ENCODE assay signal across 1 cellular context in the genomic region with DNA sequence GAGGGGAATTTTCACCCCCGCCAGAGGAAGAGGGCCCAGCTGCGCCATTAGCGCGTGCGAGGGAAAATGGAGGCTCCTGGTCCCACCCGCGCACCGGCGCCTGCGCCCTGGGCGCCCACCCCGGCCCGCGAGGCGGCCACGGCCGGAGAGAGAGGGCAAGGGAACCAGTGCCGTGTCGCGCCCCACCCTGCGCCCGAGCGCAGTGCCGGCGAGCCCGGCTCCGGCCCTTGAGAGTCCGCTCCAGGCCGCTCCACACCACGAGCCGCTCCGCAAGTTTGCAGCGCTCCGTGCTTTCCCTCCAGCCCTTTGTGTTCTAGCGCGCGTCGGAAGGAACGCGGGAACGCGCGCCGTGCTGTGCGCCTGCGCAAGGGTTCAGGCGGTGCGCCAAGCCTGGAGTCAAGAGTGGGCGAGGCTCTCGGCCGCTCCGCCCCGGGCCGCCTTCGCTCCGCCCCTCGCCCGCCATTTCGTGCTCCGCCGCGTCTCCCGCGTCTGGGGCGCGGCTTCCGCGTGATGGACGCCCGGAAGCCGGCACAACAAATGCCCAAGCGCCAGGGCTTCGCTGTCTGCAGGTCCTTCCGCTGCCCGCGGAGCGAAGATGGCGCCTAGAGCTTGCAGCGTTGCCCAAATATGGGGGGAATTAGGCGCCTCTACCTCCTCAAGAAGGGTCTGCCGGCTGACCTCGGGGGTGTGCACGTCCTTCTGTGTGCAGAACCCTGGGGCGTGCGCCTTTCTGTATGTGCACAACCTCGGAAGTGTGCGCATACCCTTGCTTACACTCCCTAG.
TF ChIP-seq lines count a peak whose summit lies in the region.

No MANE protein-coding gene starts in this region.

TF ChIP-seq in K562, 482 proteins besides CTCF, POLR2A, EP300 and RAD21 (continued from another document and continues in another):
- TF ChIP-seq, protein P1, sequence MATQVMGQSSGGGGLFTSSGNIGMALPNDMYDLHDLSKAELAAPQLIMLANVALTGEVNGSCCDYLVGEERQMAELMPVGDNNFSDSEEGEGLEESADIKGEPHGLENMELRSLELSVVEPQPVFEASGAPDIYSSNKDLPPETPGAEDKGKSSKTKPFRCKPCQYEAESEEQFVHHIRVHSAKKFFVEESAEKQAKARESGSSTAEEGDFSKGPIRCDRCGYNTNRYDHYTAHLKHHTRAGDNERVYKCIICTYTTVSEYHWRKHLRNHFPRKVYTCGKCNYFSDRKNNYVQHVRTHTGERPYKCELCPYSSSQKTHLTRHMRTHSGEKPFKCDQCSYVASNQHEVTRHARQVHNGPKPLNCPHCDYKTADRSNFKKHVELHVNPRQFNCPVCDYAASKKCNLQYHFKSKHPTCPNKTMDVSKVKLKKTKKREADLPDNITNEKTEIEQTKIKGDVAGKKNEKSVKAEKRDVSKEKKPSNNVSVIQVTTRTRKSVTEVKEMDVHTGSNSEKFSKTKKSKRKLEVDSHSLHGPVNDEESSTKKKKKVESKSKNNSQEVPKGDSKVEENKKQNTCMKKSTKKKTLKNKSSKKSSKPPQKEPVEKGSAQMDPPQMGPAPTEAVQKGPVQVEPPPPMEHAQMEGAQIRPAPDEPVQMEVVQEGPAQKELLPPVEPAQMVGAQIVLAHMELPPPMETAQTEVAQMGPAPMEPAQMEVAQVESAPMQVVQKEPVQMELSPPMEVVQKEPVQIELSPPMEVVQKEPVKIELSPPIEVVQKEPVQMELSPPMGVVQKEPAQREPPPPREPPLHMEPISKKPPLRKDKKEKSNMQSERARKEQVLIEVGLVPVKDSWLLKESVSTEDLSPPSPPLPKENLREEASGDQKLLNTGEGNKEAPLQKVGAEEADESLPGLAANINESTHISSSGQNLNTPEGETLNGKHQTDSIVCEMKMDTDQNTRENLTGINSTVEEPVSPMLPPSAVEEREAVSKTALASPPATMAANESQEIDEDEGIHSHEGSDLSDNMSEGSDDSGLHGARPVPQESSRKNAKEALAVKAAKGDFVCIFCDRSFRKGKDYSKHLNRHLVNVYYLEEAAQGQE (CRISPR knock-in tag; IDR thresholded peaks at IDR 0.05; ENCODE audit: low read depth), result no peak
- TF ChIP-seq, protein P2, sequence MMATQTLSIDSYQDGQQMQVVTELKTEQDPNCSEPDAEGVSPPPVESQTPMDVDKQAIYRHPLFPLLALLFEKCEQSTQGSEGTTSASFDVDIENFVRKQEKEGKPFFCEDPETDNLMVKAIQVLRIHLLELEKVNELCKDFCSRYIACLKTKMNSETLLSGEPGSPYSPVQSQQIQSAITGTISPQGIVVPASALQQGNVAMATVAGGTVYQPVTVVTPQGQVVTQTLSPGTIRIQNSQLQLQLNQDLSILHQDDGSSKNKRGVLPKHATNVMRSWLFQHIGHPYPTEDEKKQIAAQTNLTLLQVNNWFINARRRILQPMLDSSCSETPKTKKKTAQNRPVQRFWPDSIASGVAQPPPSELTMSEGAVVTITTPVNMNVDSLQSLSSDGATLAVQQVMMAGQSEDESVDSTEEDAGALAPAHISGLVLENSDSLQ (IDR thresholded peaks at IDR 0.05), result peak; percentile 68
- TF ChIP-seq, protein P3, sequence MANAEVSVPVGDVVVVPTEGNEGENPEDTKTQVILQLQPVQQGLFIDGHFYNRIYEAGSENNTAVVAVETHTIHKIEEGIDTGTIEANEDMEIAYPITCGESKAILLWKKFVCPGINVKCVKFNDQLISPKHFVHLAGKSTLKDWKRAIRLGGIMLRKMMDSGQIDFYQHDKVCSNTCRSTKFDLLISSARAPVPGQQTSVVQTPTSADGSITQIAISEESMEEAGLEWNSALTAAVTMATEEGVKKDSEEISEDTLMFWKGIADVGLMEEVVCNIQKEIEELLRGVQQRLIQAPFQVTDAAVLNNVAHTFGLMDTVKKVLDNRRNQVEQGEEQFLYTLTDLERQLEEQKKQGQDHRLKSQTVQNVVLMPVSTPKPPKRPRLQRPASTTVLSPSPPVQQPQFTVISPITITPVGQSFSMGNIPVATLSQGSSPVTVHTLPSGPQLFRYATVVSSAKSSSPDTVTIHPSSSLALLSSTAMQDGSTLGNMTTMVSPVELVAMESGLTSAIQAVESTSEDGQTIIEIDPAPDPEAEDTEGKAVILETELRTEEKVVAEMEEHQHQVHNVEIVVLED (CRISPR knock-in tag; IDR thresholded peaks at IDR 0.05), result no peak
- no peak for TF ChIP-seq DACH1 (IDR thresholded peaks at IDR 0.05; ENCODE audit: partially characterized antibody)
- TF ChIP-seq ASH1L (IDR thresholded peaks at IDR 0.05; ENCODE audit: borderline replicate concordance, low read depth, partially characterized antibody), result no peak
- TF ChIP-seq, protein P4, sequence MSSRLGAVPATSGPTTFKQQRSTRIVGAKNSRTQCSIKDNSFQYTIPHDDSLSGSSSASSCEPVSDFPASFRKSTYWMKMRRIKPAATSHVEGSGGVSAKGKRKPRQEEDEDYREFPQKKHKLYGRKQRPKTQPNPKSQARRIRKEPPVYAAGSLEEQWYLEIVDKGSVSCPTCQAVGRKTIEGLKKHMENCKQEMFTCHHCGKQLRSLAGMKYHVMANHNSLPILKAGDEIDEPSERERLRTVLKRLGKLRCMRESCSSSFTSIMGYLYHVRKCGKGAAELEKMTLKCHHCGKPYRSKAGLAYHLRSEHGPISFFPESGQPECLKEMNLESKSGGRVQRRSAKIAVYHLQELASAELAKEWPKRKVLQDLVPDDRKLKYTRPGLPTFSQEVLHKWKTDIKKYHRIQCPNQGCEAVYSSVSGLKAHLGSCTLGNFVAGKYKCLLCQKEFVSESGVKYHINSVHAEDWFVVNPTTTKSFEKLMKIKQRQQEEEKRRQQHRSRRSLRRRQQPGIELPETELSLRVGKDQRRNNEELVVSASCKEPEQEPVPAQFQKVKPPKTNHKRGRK (tag; IDR thresholded peaks at IDR 0.05), result no peak
- no peak for TF ChIP-seq ESRRB (CRISPR knock-in tag; IDR thresholded peaks at IDR 0.05; ENCODE audit: borderline replicate concordance)
- no peak for TF ChIP-seq RFX7 (CRISPR knock-in tag; IDR thresholded peaks at IDR 0.05)
- peak; percentile 70 for TF ChIP-seq MEIS2 (IDR thresholded peaks at IDR 0.05; ENCODE audit: partially characterized antibody)
- TF ChIP-seq, protein P5, sequence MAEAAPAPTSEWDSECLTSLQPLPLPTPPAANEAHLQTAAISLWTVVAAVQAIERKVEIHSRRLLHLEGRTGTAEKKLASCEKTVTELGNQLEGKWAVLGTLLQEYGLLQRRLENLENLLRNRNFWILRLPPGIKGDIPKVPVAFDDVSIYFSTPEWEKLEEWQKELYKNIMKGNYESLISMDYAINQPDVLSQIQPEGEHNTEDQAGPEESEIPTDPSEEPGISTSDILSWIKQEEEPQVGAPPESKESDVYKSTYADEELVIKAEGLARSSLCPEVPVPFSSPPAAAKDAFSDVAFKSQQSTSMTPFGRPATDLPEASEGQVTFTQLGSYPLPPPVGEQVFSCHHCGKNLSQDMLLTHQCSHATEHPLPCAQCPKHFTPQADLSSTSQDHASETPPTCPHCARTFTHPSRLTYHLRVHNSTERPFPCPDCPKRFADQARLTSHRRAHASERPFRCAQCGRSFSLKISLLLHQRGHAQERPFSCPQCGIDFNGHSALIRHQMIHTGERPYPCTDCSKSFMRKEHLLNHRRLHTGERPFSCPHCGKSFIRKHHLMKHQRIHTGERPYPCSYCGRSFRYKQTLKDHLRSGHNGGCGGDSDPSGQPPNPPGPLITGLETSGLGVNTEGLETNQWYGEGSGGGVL (CRISPR knock-in tag; IDR thresholded peaks at IDR 0.05), result no peak
- no peak for TF ChIP-seq PYGO2 (tag; IDR thresholded peaks at IDR 0.05)
- no peak for TF ChIP-seq ZNF766 (CRISPR knock-in tag; conservative IDR thresholded peaks at IDR 0.05)
- TF ChIP-seq, protein P6, sequence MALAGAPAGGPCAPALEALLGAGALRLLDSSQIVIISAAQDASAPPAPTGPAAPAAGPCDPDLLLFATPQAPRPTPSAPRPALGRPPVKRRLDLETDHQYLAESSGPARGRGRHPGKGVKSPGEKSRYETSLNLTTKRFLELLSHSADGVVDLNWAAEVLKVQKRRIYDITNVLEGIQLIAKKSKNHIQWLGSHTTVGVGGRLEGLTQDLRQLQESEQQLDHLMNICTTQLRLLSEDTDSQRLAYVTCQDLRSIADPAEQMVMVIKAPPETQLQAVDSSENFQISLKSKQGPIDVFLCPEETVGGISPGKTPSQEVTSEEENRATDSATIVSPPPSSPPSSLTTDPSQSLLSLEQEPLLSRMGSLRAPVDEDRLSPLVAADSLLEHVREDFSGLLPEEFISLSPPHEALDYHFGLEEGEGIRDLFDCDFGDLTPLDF (CRISPR knock-in tag; IDR thresholded peaks at IDR 0.05), result no peak; the same call in 1 of the 2 replicates
- no peak for TF ChIP-seq SNRNP70 (optimal IDR thresholded peaks at IDR 0.05; ENCODE audit: low read depth, low read length)
- TF ChIP-seq NFIX (CRISPR knock-in tag; IDR thresholded peaks at IDR 0.05; ENCODE audit: low read depth), result no peak
- TF ChIP-seq MCM7 (IDR thresholded peaks at IDR 0.05), result no peak
- TF ChIP-seq CBFA2T2 (conservative IDR thresholded peaks at IDR 0.05), result no peak
- no peak for TF ChIP-seq COPS2 (conservative IDR thresholded peaks at IDR 0.05)
- TF ChIP-seq, protein P7, sequence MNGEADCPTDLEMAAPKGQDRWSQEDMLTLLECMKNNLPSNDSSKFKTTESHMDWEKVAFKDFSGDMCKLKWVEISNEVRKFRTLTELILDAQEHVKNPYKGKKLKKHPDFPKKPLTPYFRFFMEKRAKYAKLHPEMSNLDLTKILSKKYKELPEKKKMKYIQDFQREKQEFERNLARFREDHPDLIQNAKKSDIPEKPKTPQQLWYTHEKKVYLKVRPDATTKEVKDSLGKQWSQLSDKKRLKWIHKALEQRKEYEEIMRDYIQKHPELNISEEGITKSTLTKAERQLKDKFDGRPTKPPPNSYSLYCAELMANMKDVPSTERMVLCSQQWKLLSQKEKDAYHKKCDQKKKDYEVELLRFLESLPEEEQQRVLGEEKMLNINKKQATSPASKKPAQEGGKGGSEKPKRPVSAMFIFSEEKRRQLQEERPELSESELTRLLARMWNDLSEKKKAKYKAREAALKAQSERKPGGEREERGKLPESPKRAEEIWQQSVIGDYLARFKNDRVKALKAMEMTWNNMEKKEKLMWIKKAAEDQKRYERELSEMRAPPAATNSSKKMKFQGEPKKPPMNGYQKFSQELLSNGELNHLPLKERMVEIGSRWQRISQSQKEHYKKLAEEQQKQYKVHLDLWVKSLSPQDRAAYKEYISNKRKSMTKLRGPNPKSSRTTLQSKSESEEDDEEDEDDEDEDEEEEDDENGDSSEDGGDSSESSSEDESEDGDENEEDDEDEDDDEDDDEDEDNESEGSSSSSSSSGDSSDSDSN (IDR thresholded peaks at IDR 0.05; ENCODE audit: borderline replicate concordance in 1 of 2, low read depth in 2 of 2, low read length in 2 of 2), result no peak; a peak in 1 of 4 replicates
- TF ChIP-seq CEBPB (tag; IDR thresholded peaks at IDR 0.05), result no peak
- no peak for TF ChIP-seq ZNF717 (CRISPR knock-in tag; IDR thresholded peaks at IDR 0.05)
- TF ChIP-seq, protein P8, sequence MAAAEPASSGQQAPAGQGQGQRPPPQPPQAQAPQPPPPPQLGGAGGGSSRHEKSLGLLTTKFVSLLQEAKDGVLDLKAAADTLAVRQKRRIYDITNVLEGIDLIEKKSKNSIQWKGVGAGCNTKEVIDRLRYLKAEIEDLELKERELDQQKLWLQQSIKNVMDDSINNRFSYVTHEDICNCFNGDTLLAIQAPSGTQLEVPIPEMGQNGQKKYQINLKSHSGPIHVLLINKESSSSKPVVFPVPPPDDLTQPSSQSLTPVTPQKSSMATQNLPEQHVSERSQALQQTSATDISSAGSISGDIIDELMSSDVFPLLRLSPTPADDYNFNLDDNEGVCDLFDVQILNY (CRISPR knock-in tag; IDR thresholded peaks at IDR 0.05), result no peak
- TF ChIP-seq, protein P9, sequence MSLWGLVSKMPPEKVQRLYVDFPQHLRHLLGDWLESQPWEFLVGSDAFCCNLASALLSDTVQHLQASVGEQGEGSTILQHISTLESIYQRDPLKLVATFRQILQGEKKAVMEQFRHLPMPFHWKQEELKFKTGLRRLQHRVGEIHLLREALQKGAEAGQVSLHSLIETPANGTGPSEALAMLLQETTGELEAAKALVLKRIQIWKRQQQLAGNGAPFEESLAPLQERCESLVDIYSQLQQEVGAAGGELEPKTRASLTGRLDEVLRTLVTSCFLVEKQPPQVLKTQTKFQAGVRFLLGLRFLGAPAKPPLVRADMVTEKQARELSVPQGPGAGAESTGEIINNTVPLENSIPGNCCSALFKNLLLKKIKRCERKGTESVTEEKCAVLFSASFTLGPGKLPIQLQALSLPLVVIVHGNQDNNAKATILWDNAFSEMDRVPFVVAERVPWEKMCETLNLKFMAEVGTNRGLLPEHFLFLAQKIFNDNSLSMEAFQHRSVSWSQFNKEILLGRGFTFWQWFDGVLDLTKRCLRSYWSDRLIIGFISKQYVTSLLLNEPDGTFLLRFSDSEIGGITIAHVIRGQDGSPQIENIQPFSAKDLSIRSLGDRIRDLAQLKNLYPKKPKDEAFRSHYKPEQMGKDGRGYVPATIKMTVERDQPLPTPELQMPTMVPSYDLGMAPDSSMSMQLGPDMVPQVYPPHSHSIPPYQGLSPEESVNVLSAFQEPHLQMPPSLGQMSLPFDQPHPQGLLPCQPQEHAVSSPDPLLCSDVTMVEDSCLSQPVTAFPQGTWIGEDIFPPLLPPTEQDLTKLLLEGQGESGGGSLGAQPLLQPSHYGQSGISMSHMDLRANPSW (CRISPR knock-in tag; IDR thresholded peaks at IDR 0.05), result no peak
- TF ChIP-seq, protein P10, sequence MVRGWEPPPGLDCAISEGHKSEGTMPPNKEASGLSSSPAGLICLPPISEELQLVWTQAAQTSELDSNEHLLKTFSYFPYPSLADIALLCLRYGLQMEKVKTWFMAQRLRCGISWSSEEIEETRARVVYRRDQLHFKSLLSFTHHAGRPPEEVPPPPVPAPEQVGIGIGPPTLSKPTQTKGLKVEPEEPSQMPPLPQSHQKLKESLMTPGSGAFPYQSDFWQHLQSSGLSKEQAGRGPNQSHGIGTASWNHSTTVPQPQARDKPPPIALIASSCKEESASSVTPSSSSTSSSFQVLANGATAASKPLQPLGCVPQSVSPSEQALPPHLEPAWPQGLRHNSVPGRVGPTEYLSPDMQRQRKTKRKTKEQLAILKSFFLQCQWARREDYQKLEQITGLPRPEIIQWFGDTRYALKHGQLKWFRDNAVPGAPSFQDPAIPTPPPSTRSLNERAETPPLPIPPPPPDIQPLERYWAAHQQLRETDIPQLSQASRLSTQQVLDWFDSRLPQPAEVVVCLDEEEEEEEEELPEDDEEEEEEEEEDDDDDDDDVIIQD (CRISPR knock-in tag; IDR thresholded peaks at IDR 0.05), result no peak
- no peak for TF ChIP-seq PRMT5 (CRISPR knock-in tag; IDR thresholded peaks at IDR 0.05)
- TF ChIP-seq ZNF263 (CRISPR knock-in tag; IDR thresholded peaks at IDR 0.05; ENCODE audit: borderline replicate concordance), result no peak
- no peak for TF ChIP-seq TSC22D4 (tag; IDR thresholded peaks at IDR 0.05)
- no peak for TF ChIP-seq TCFL5 (CRISPR knock-in tag; conservative IDR thresholded peaks at IDR 0.05)
- TF ChIP-seq NFRKB (IDR thresholded peaks at IDR 0.05; ENCODE audit: low read depth), result no peak; the same call in 1 of the 2 replicates
- TF ChIP-seq ZNF764 (CRISPR knock-in tag; IDR thresholded peaks at IDR 0.05; ENCODE audit: low read depth), result no peak
- no peak for TF ChIP-seq CHCHD3 (CRISPR knock-in tag; IDR thresholded peaks at IDR 0.05)
- TF ChIP-seq NEUROD1 (IDR thresholded peaks at IDR 0.05; ENCODE audit: borderline replicate concordance, low read depth, low read length, partially characterized antibody), result peak; percentile 97
- TF ChIP-seq ZBTB8A (IDR thresholded peaks at IDR 0.05; ENCODE audit: partially characterized antibody), result no peak
- TF ChIP-seq CREM (IDR thresholded peaks at IDR 0.05; ENCODE audit: low read depth), result peak; percentile 47
